Comparison of ENCODE assay signal across 8 cellular contexts in the genomic region with DNA sequence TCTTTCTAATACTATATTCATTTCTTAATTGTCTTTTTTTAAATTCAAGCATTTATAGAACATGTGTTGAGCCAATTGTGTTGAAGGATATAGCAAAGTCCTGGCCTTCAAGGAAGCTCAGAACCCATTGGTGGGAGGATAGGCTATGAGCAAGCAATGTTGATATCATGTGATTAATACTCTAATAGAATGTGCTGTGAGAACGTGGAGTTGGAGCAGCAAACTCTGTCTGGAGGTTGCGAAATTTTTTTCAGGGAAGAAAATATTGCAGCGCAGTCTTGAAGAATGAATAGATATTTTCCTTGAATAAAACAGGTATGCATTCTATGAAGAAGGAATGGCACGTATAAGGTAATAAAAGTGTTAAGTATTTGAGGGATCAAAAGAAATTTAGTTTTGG.
"Had no signal": no experiment of that assay in that cellular context is flagged by ENCODE, and none has a peak within 500 bp of the region (broad histone marks: within the 10 kb centered on the region; RNA-seq: fewer than 3 reads in every experiment).

No MANE protein-coding gene starts in this region.

- ATAC-seq: GM23338 had no signal

- H3K27ac ChIP-seq: HL-60 had no signal

- H3K4me3 ChIP-seq: GM23338 had no signal

- H3K27ac Mint-ChIP-seq: GM23338, H9, IgD-negative memory B cell had no signal

- H3K4me2 ChIP-seq: GM23338 had no signal

- FAIRE-seq: H1, H54 had no signal

- DNase-seq: H9, HCEC 1CT, KBM-7 had no signal

- H3K36me3 Mint-ChIP-seq: IgD-negative memory B cell had no signal

- H2AFZ ChIP-seq: GM23338 had no signal

- H3K27me3 Mint-ChIP-seq: IgD-negative memory B cell had no signal

- H3K4me3 Mint-ChIP-seq: GM23338, H9, IgD-negative memory B cell had no signal
